ENCODE assay signal across 21 cellular contexts in genomic region chr12:109897029-109897428, GRCh38.
"Had no signal": no experiment of that assay in that cellular context is flagged by ENCODE, and none has a peak within 500 bp of the region (broad histone marks: within the 10 kb centered on the region; RNA-seq: fewer than 3 reads in every experiment).

No MANE protein-coding gene starts in this region.

- DNase-seq: hippocampal formation; kidney; left colon; left lung; lower lobe of right lung; mammary epithelial cell; mesenchymal stem cell; naive thymus-derived CD8-positive, alpha-beta T cell; nephron progenitor cell; ovary; small intestine; spleen; stimulated activated CD4-positive, alpha-beta T cell treated with anti-CD3 and anti-CD28 coated beads, Interleukin-4, amount 100 ng/mL, for 24 hours; stimulated activated naive CD4-positive, alpha-beta T cell; tibial artery; uterus had no signal

- H3K4me1 ChIP-seq: uterus had no signal

- H3K27ac ChIP-seq: left lung, lower lobe of right lung, ovary, right atrium auricular region, spleen, suprapubic skin, thoracic aorta, tibial artery, uterus had no signal

- H3K4me3 ChIP-seq: left lung, lower lobe of right lung, ovary, right atrium auricular region, spleen, suprapubic skin, thoracic aorta, tibial artery, uterus had no signal

- ATAC-seq: left colon; left lung; lower lobe of right lung; naive thymus-derived CD8-positive, alpha-beta T cell; sciatic nerve; stimulated activated effector memory CD8-positive, alpha-beta T cell treated with anti-CD3 and anti-CD28 coated beads, Interleukin-12 subunit alpha, Interleukin-12 subunit beta, amount 100 ng/mL, for 72 hours had no signal

- H3K9me3 ChIP-seq: left lung, lower lobe of right lung, ovary, right atrium auricular region, spleen, suprapubic skin, thoracic aorta, tibial artery, uterus had no signal

- H3K27me3 ChIP-seq: left lung, ovary, right atrium auricular region, spleen, suprapubic skin, uterus had no signal

- FAIRE-seq: kidney, small intestine had no signal

- H3K36me3 ChIP-seq: left lung, lower lobe of right lung, ovary, right atrium auricular region, spleen, suprapubic skin, thoracic aorta, tibial artery, uterus had no signal
